ENCODE assay signal across 9 cellular contexts in the genomic region with DNA sequence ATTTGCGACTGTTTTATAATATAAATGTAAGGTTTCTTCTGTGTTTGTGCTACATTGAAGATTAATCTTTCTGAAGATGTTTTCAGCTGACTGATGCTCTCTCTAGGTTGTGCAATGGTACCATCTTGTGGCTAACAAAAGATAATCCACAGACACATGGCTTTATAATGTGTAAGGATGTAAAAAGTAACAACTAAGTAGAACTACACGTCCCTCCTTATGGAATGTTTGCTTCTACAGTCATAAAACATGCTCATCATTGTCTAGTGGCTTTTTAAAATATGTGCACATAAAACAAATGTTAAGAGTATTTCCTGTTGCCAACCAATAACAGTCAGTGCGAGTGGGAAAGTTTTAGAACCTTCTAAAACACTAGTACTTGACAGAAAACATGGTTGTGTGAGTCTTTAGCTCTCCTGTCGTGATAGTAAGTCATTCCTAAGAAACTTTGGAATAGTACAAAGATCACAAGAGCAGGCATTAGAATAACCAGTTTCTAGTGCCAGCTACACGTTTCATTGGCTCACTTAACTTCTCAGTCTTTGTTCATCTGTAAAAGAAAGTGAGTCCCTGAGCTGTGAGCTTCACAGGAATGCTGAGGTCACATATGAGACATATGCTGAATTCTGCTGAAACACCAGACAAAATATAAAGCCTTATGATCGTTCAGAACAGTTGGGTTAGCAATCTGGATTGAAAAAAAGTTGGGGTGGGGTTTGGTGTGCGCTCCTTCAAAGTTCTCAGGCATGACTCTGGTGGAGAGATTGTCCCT.
DNase-seq lines count a peak whose midpoint lies in the region; ATAC-seq, FAIRE-seq and TF ChIP-seq lines count a peak whose summit lies in the region.
"Had no signal": no experiment of that assay in that cellular context is flagged by ENCODE, and none has a peak within 500 bp of the region (broad histone marks: within the 10 kb centered on the region; RNA-seq: fewer than 3 reads in every experiment).

No MANE protein-coding gene starts in this region.

- H3K23ac ChIP-seq in neuronal stem cell (ENCODE audit: low read depth, low read length, poor library complexity) (no peak overlapping the region), mesendoderm (ENCODE audit: low read length) (no peak overlapping the region)

- no peaks in the 10 kb centered on the region for H3K79me1 ChIP-seq in neuronal stem cell (ENCODE audit: low read depth, low read length)
- H3K79me1 ChIP-seq in mesendoderm (ENCODE audit: low read length) = no peaks in the 10 kb centered on the region

- peak overlapping the region; percentile 25; the same call in 1 of the 2 replicates for H3K27ac Mint-ChIP-seq in GM23338
- H3K27ac Mint-ChIP-seq: T-helper 1 cell treated with Interleukin-12 subunit alpha and Interleukin-12 subunit beta and Interleukin-4 antibody, amounts not matched to agents 30 μg/mL and 1 μg/mL, for 36 hours had no signal

- H3K9me2 ChIP-seq in GM23338 (ENCODE audit: insufficient read depth) = no peaks in the 10 kb centered on the region

- H3K27me3 ChIP-seq in GM23338 (ENCODE audit: insufficient read depth) = no peaks in the 10 kb centered on the region
- H3K27me3 ChIP-seq in neuronal stem cell (ENCODE audit: control insufficient read depth in 3 of 3, insufficient read depth in 3 of 3, low read depth in 1 of 3, low read length in 3 of 3) = no peaks in the 10 kb centered on the region
- no peaks in the 10 kb centered on the region for H3K27me3 ChIP-seq in mesendoderm (ENCODE audit: insufficient read depth, low read length, poor library complexity)

- H2AFZ ChIP-seq in GM23338 (no peak overlapping the region), neuronal stem cell (ENCODE audit: low read length) (no peak overlapping the region)

- no peak overlapping the region for H4K5ac ChIP-seq in mesendoderm (ENCODE audit: low read length)

- H3K4me3 Mint-ChIP-seq in GM23338 = no peak overlapping the region
- H3K4me3 Mint-ChIP-seq: T-helper 1 cell treated with Interleukin-12 subunit alpha and Interleukin-12 subunit beta and Interleukin-4 antibody, amounts not matched to agents 30 μg/mL and 1 μg/mL, for 36 hours had no signal

- no peaks in the 10 kb centered on the region for H4K20me1 ChIP-seq in GM23338 (replicated peaks; ENCODE audit: insufficient read depth)

- peak; percentile 77 for FAIRE-seq in endometrium (lab: Jason Lieb, UNC)

- H3K56ac ChIP-seq in mesendoderm (ENCODE audit: low read length) = no peak overlapping the region

- TF ChIP-seq CTCF in GM23338 (conservative IDR thresholded peaks at IDR 0.05; ENCODE audit: low read depth in 2 of 2) = peak; percentile 50 to 66

- H3K4me1 Mint-ChIP-seq in GM23338 = peaks cover 11% of the 10 kb centered on the region; the same call in 2 of the 3 replicates

- no peaks in the 10 kb centered on the region for H3K27me3 Mint-ChIP-seq in GM23338 (ENCODE audit: insufficient read depth, low read depth, poor library complexity)

- H2BK12ac ChIP-seq in neuronal stem cell (ENCODE audit: low read length) = no peak overlapping the region

- H3K9ac ChIP-seq in neuronal stem cell (ENCODE audit: low read depth, low read length, poor library complexity) (no peak overlapping the region), mesendoderm (ENCODE audit: low read length) (no peak overlapping the region)

- no peaks in the 10 kb centered on the region for H3K9me3 Mint-ChIP-seq in GM23338
- H3K9me3 Mint-ChIP-seq: T-helper 1 cell treated with Interleukin-12 subunit alpha and Interleukin-12 subunit beta and Interleukin-4 antibody, amounts not matched to agents 30 μg/mL and 1 μg/mL, for 36 hours had no signal

- H3K4me2 ChIP-seq in GM23338 (no peak overlapping the region), neuronal stem cell (ENCODE audit: insufficient read depth, low read length, poor library complexity, severe bottlenecking) (no peak overlapping the region), mesendoderm (ENCODE audit: low read length) (no peak overlapping the region)

- H4K8ac ChIP-seq in neuronal stem cell (ENCODE audit: low read depth, low read length) (no peak overlapping the region), mesendoderm (ENCODE audit: low read depth, low read length) (no peak overlapping the region)

- H2AK5ac ChIP-seq in neuronal stem cell (ENCODE audit: low read depth, low read length) (no peak overlapping the region), mesendoderm (ENCODE audit: low read length) (no peak overlapping the region)

- no peaks in the 10 kb centered on the region for H3K9me3 ChIP-seq in neuronal stem cell (replicated peaks in 1 of 2; ENCODE audit: control insufficient read depth in 2 of 2, insufficient read depth in 1 of 2, low read depth in 1 of 2, low read length in 2 of 2)

- H3K14ac ChIP-seq in neuronal stem cell (ENCODE audit: low read length) = no peak overlapping the region

- H3K36me3 ChIP-seq in GM23338 (ENCODE audit: insufficient read depth) = no peaks in the 10 kb centered on the region
- H3K36me3 ChIP-seq in neuronal stem cell (replicated peaks in 1 of 2; ENCODE audit: control insufficient read depth in 2 of 2, insufficient read depth in 2 of 2, low read length in 2 of 2) = no peaks in the 10 kb centered on the region
- H3K36me3 ChIP-seq in mesendoderm (ENCODE audit: control insufficient read depth, insufficient read depth, low read length) = no peaks in the 10 kb centered on the region

- peak; percentile 30 for DNase-seq in GM23338 (ENCODE audit: low spot score)
- peak; percentile 35 for DNase-seq in NCI-H748 (lab: John Stamatoyannopoulos, UW; ENCODE audit: unreplicated experiment)
- peak; percentile 27 for DNase-seq in neuronal stem cell (ENCODE audit: low spot score)
- DNase-seq in mesendoderm = no peak
- DNase-seq in iPS-NIHi7 (ENCODE audit: extremely low spot score) = no peak
- DNase-seq: right cardiac atrium had no signal

- H3K4ac ChIP-seq in neuronal stem cell (ENCODE audit: low read length) (no peak overlapping the region), mesendoderm (ENCODE audit: low read depth, low read length) (no peak overlapping the region)

- no peaks in the 10 kb centered on the region for H3K36me3 Mint-ChIP-seq in GM23338 (ENCODE audit: low read depth)

- no peak overlapping the region for H3K27ac ChIP-seq in GM23338 (ENCODE audit: low read depth)
- H3K27ac ChIP-seq in neuronal stem cell (replicated peaks; ENCODE audit: low read length) = no peak overlapping the region
- H3K27ac ChIP-seq in mesendoderm (ENCODE audit: low read depth, low read length) = no peak overlapping the region

- H3K79me2 ChIP-seq in GM23338 (replicated peaks; ENCODE audit: insufficient read depth) (no peaks in the 10 kb centered on the region), mesendoderm (ENCODE audit: control insufficient read depth, insufficient read depth, low read length) (no peaks in the 10 kb centered on the region)

- no peaks in the 10 kb centered on the region for H3K4me1 ChIP-seq in GM23338 (ENCODE audit: insufficient read depth)
- H3K4me1 ChIP-seq in neuronal stem cell (ENCODE audit: control insufficient read depth in 2 of 2, insufficient read depth in 1 of 2, low read depth in 1 of 2, low read length in 2 of 2) = no peaks in the 10 kb centered on the region
- no peaks in the 10 kb centered on the region for H3K4me1 ChIP-seq in mesendoderm (ENCODE audit: control insufficient read depth, low read depth, low read length)

- ATAC-seq in GM23338 = no peak
- ATAC-seq in HG02623 (IDR thresholded peaks at IDR 0.05; ENCODE audit: unreplicated experiment) = no peak

- H3K4me3 ChIP-seq in GM23338 = no peak overlapping the region
- H3K4me3 ChIP-seq in neuronal stem cell (ENCODE audit: low read length in 2 of 2) = no peak overlapping the region
- no peak overlapping the region for H3K4me3 ChIP-seq in mesendoderm (ENCODE audit: low read length)

- H3K18ac ChIP-seq in neuronal stem cell (ENCODE audit: low read length) (no peak overlapping the region), mesendoderm (ENCODE audit: low read length) (no peak overlapping the region)

- no peak overlapping the region for H2BK5ac ChIP-seq in neuronal stem cell (ENCODE audit: low read length)
- no peak overlapping the region for H2BK5ac ChIP-seq in mesendoderm (ENCODE audit: low read length)

- H4K91ac ChIP-seq in neuronal stem cell (ENCODE audit: low read depth, low read length, poor library complexity) = no peak overlapping the region

- H2BK15ac ChIP-seq in neuronal stem cell (ENCODE audit: low read length) = no peak overlapping the region
- H2BK15ac ChIP-seq in mesendoderm (replicated peaks; ENCODE audit: low read depth) = no peak overlapping the region

- no peak overlapping the region for H2BK120ac ChIP-seq in neuronal stem cell (ENCODE audit: low read depth, low read length)
- H2BK120ac ChIP-seq in mesendoderm (ENCODE audit: low read depth, low read length) = no peak overlapping the region

- H3F3A ChIP-seq in GM23338 (replicated peaks; ENCODE audit: low read depth) = no peaks in the 10 kb centered on the region

- no CpG with 5 or more reads among the region's 7 CpGs for WGBS in neuronal stem cell (ENCODE audit: extremely low coverage in 2 of 2, insufficient read length in 2 of 2, insufficient replicate concordance in 1 of 2), 2 donors
- WGBS in mesendoderm (ENCODE audit: extremely low coverage, insufficient coverage, low lambda C conversion rate) = no CpG with 5 or more reads among the region's 7 CpGs

TF ChIP-seq in GM23338, 12 proteins besides CTCF, POLR2A, EP300 and RAD21:
- no peak for TF ChIP-seq POLR2AphosphoS5 (IDR thresholded peaks at IDR 0.05; ENCODE audit: low read depth)

Comparison
In these comparisons a context has a peak if more than half of its experiments do, and no peak if none do; other contexts are left out.
1. DNase-seq: peak in GM23338 (single experiment), NCI-H748 (single experiment) and neuronal stem cell (single experiment); none in mesendoderm (single experiment) and iPS-NIHi7 (single experiment).